20 cellular contexts compared by ENCODE assay signal in the genomic region with DNA sequence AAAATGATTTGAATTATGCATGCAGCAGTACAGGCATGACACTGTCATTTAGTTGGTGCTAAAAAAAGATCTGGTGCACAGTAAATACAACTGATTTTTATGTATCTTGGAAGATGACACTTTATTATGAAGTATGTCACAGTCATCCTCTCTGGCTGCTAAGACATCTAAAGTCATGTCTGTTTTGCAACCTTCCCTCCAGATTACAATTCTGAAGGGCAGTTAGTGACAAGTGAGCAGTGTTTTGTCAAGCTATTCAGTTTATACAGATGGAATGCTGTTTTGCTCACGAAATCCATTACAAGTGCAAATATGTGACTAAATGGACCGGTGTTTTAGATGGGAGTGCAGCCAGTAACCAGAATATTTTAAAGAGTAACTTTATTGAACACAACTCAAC.
"Had no signal": no experiment of that assay in that cellular context is flagged by ENCODE, and none has a peak within 500 bp of the region (broad histone marks: within the 10 kb centered on the region; RNA-seq: fewer than 3 reads in every experiment).

No MANE protein-coding gene starts in this region.

- H3K9me3 ChIP-seq: esophagus muscularis mucosa, gastrocnemius medialis, heart right ventricle, tibial artery, upper lobe of right lung, vagina had no signal

- H3K36me3 ChIP-seq: esophagus muscularis mucosa, gastrocnemius medialis, heart right ventricle, tibial artery, upper lobe of right lung, vagina had no signal

- H3K27me3 ChIP-seq: dorsolateral prefrontal cortex, esophagus muscularis mucosa, gastrocnemius medialis, heart right ventricle, tibial artery, upper lobe of right lung, vagina had no signal

- DNase-seq: dorsolateral prefrontal cortex; effector memory CD4-positive, alpha-beta T cell; gastrocnemius medialis; heart right ventricle; hypothalamus; kidney glomerular epithelial cell; naive thymus-derived CD4-positive, alpha-beta T cell; nephron progenitor cell; posterior cingulate gyrus; right cardiac atrium; stimulated activated CD4-positive, alpha-beta T cell treated with anti-CD3 and anti-CD28 coated beads, Interleukin-15, amount 100 ng/mL, for 24 hours; stimulated activated CD4-positive, alpha-beta T cell treated with anti-CD3 and anti-CD28 coated beads, Interleukin-1b, Interleukin-23, amount 100 ng/mL, for 48 hours; stimulated activated CD4-positive, alpha-beta T cell treated with anti-CD3 and anti-CD28 coated beads, Interleukin-4, amount 100 ng/mL, for 24 hours; tibial artery; upper lobe of right lung had no signal

- H3K4me1 ChIP-seq: gastrocnemius medialis, tibial artery, upper lobe of right lung, vagina had no signal

- ATAC-seq: gastrocnemius medialis; heart right ventricle; naive thymus-derived CD4-positive, alpha-beta T cell; right cardiac atrium; stimulated activated memory B cell treated with anti-CD40 and anti-IgM and Interleukin-4, amounts not matched to agents 10 μg/mL and 1 μg/mL and 100 μg/mL, for 72 hours; upper lobe of right lung had no signal

- H3K27ac ChIP-seq: coronary artery, dorsolateral prefrontal cortex, epithelial cell of prostate, esophagus muscularis mucosa, gastrocnemius medialis, heart right ventricle, tibial artery, upper lobe of right lung, vagina had no signal

- H3K4me3 ChIP-seq: coronary artery, dorsolateral prefrontal cortex, esophagus muscularis mucosa, gastrocnemius medialis, heart right ventricle, tibial artery, upper lobe of right lung, vagina had no signal
